In genomic region chr3:187011915-187012314, GRCh38 we compare ENCODE assay signal across 8 cellular contexts.
DNase-seq lines count a peak whose midpoint lies in the region; ATAC-seq and TF ChIP-seq lines count a peak whose summit lies in the region.

No MANE protein-coding gene starts in this region.

- H3K79me1 ChIP-seq in H9 (ENCODE audit: insufficient read depth, low read depth, low read length, poor library complexity, severe bottlenecking), result no peaks in the 10 kb centered on the region

- H4K5ac ChIP-seq in H9 (ENCODE audit: insufficient read length, low read depth, low read length), result no peak overlapping the region

- no peak for TF ChIP-seq CTCF in H9 (conservative IDR thresholded peaks at IDR 0.05)
- no peak for TF ChIP-seq CTCF in uterus (IDR thresholded peaks at IDR 0.05)

- no peak overlapping the region for H2BK20ac ChIP-seq in H9 (ENCODE audit: low read depth, low read length, poor library complexity, severe bottlenecking)

- no peak overlapping the region for H3K9ac ChIP-seq in H9 (ENCODE audit: extremely low read depth, insufficient read length, low read length)

- peak; percentile 55 for ATAC-seq in GM18498 (IDR thresholded peaks at IDR 0.05; ENCODE audit: unreplicated experiment)
- peak; percentile 38 for ATAC-seq in memory B cell (ENCODE audit: low read depth)

- no peaks in the 10 kb centered on the region for H3K9me3 ChIP-seq in H9 (ENCODE audit: control insufficient read depth, low read depth, low read length)
- H3K9me3 ChIP-seq in uterus, result no peaks in the 10 kb centered on the region

- no peak overlapping the region for H3K4me2 ChIP-seq in H9 (ENCODE audit: insufficient read depth, insufficient read length, low read length)

- no peaks in the 10 kb centered on the region for H4K20me1 ChIP-seq in H9 (ENCODE audit: control insufficient read depth, insufficient read depth, insufficient read length)

- H3K14ac ChIP-seq in H9 (ENCODE audit: insufficient read depth, low read length), result no peak overlapping the region

- H3K4me3 Mint-ChIP-seq in H9, result no peak overlapping the region
- peak overlapping the region; percentile 73 for H3K4me3 Mint-ChIP-seq in memory B cell

- H3K27me3 Mint-ChIP-seq in H9 (ENCODE audit: low read depth) (no peaks in the 10 kb centered on the region), memory B cell (no peaks in the 10 kb centered on the region)

- no peak overlapping the region for H3K56ac ChIP-seq in H9 (ENCODE audit: insufficient read length, low read depth, low read length)

- H4K91ac ChIP-seq in H9 (ENCODE audit: insufficient read length, low read depth, low read length), result no peak overlapping the region

- no peak overlapping the region for H3K18ac ChIP-seq in H9 (ENCODE audit: insufficient read length, low read depth, low read length)

- H2AK5ac ChIP-seq in H9 (ENCODE audit: insufficient read length, low read length), result no peak overlapping the region

- H4K8ac ChIP-seq in H9 (replicated peaks; ENCODE audit: insufficient read length, low read depth, low read length), result no peak overlapping the region

- no peak overlapping the region for H3K4ac ChIP-seq in H9 (ENCODE audit: low read depth, low read length)

- H3K27ac Mint-ChIP-seq in H9 (peak overlapping the region; percentile 15 to 74 (median 30); a peak in 4 of 7 replicates), memory B cell (peak overlapping the region; percentile 96)

- no CpG with 5 or more reads among the region's 7 CpGs for WGBS in H9 (ENCODE audit: extremely low coverage, insufficient read length, low lambda C conversion rate)

- H2AFZ ChIP-seq in H9 (ENCODE audit: low read length), result no peak overlapping the region

- H3K23me2 ChIP-seq in H9 (ENCODE audit: insufficient read length, low read depth, low read length, poor library complexity, severe bottlenecking), result no peaks in the 10 kb centered on the region

- DNase-seq in H9 (no peak), NCI-H2196 (lab: John Stamatoyannopoulos, UW; ENCODE audit: unreplicated experiment) (peak; percentile 54), memory B cell (ENCODE audit: low spot score in 2 of 2) (no peak), uterus (no peak), HCEC 1CT (no peak), AG08396 (ENCODE audit: low spot score) (no peak), AG20443 (ENCODE audit: low spot score) (no peak)

- H2BK15ac ChIP-seq in H9 (ENCODE audit: low read depth, low read length), result no peak overlapping the region

- H3K27me3 ChIP-seq in H9 (ENCODE audit: insufficient read depth, low read length) (no peaks in the 10 kb centered on the region), uterus (no peaks in the 10 kb centered on the region)

- H3K27ac ChIP-seq in H9 (ENCODE audit: insufficient read length, low read depth, low read length), result no peak overlapping the region
- H3K27ac ChIP-seq in uterus, result no peak overlapping the region

- no peaks in the 10 kb centered on the region for H3K79me2 ChIP-seq in H9 (ENCODE audit: insufficient read depth, low read length)

- H3K9me3 Mint-ChIP-seq in H9 (no peaks in the 10 kb centered on the region), memory B cell (peaks cover 5% of the 10 kb centered on the region)

- H3K4me1 Mint-ChIP-seq in H9 (peaks cover 3 to 11% of the 10 kb centered on the region in 2 experiments; a peak in 3 of 4 replicates), memory B cell (peaks cover 52% of the 10 kb centered on the region)

- no peak overlapping the region for H3K23ac ChIP-seq in H9 (ENCODE audit: insufficient read length, low read depth, low read length)

- no peak overlapping the region for H2BK12ac ChIP-seq in H9 (ENCODE audit: insufficient read length, low read depth, low read length)

- no peaks in the 10 kb centered on the region for H3K36me3 ChIP-seq in uterus

- no peak overlapping the region for H2BK5ac ChIP-seq in H9 (ENCODE audit: insufficient read length, low read length)

- TF ChIP-seq POLR2A in uterus (IDR thresholded peaks at IDR 0.05), result no peak

- no peak overlapping the region for H2BK120ac ChIP-seq in H9 (ENCODE audit: low read depth, low read length, poor library complexity, severe bottlenecking)

- intact Hi-C loops in uterus (cut with DNase I; ENCODE audit: low total_unique reads), result no loop called here

- H3K36me3 Mint-ChIP-seq in H9 (ENCODE audit: insufficient read depth in 1 of 3, low read depth in 3 of 3) (peaks cover 29 to 70% (median 48%) of the 10 kb centered on the region in 3 experiments; a peak in 6 of 7 replicates), memory B cell (peaks cover 34% of the 10 kb centered on the region)

- no peak overlapping the region for H3T11ph ChIP-seq in H9 (ENCODE audit: low read length)

- H3K4me3 ChIP-seq in uterus, result no peak overlapping the region

- H3K4me1 ChIP-seq in H9 (ENCODE audit: insufficient read depth, low read length) (no peaks in the 10 kb centered on the region; the same call in 1 of the 2 replicates), uterus (no peaks in the 10 kb centered on the region)
